14 cellular contexts compared by ENCODE assay signal in the genomic region with DNA sequence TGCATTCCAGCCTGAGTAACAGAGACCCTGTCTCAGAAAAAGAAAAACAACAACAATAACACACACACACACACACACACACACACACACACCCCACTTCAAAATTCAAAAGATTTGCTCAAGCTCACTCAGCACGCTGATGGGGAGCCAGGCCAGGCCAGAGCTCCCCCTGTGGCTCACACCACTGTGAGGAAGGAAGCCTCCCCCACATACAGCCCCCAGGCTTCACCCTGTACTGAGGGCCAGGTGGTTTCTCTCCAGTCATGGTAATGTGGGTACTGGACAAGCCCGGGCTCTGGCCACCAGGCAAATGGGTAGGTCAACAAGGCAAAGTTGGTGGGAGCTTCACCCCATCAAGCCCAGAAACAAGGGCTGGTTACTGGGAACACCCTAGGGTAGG. TPM values are rescaled to one million over a fixed set of nuclear protein-coding genes. Genes with fewer than 3 reads are reported as not detected.
A peak's percentile ranks its signal among the peaks of the same experiment; 100 is the strongest.
DNase-seq lines count a peak whose midpoint lies in the region; ATAC-seq and TF ChIP-seq lines count a peak whose summit lies in the region.
"Had no signal": no experiment of that assay in that cellular context is flagged by ENCODE, and none has a peak within 500 bp of the region (broad histone marks: within the 10 kb centered on the region; RNA-seq: fewer than 3 reads in every experiment).

No MANE protein-coding gene starts in this region.

- H3K79me2 ChIP-seq in ACC112 (ENCODE audit: control insufficient read depth, insufficient read depth, low read length, unreplicated experiment) (peaks cover 3% of the 10 kb centered on the region), osteoblast (ENCODE audit: insufficient read depth, low read length) (no peaks in the 10 kb centered on the region)

- DNase-seq in SJCRH30 (no peak), esophagus squamous epithelium (lab: John Stamatoyannopoulos, UW) (no peak), osteoblast (ENCODE audit: insufficient read length, low spot score, missing footprints) (no peak)
- DNase-seq in activated CD4-positive, alpha-beta memory T cell treated with anti-CD3 and anti-CD28 coated beads for 36 hours = no peak
- DNase-seq in stimulated activated CD4-positive, alpha-beta T cell treated with anti-CD3 and anti-CD28 coated beads, Interleukin-1b, Interleukin-23, amount 100 ng/mL, for 48 hours = no peak
- DNase-seq: DMS79 treated with DMSO at 0.1 percent for 48 hours, NCI-H1092, NCI-H524 treated with DMSO at 0.1 percent for 48 hours, pancreas had no signal

- peaks cover 61% of the 10 kb centered on the region for H3K4me1 ChIP-seq in ACC112 (ENCODE audit: control insufficient read depth, insufficient read depth, low read length, unreplicated experiment)
- H3K4me1 ChIP-seq in SJCRH30 = peaks cover 15% of the 10 kb centered on the region
- peaks cover 9 to 38% (median 20%) of the 10 kb centered on the region in 3 donors for H3K4me1 ChIP-seq in esophagus squamous epithelium
- peaks cover 56% of the 10 kb centered on the region for H3K4me1 ChIP-seq in osteoblast (ENCODE audit: insufficient read depth, low read length)
- H3K4me1 ChIP-seq: pancreas had no signal

- no peaks in the 10 kb centered on the region for H3K9me3 ChIP-seq in SJCRH30 (replicated peaks)
- no peaks in the 10 kb centered on the region for H3K9me3 ChIP-seq in esophagus squamous epithelium
- H3K9me3 ChIP-seq in osteoblast (ENCODE audit: low read depth, low read length) = no peaks in the 10 kb centered on the region
- H3K9me3 ChIP-seq: pancreas had no signal

- no peak overlapping the region for H3K27ac Mint-ChIP-seq in activated CD4-positive, alpha-beta memory T cell treated with anti-CD3 and anti-CD28 coated beads for 36 hours

- no peak for TF ChIP-seq POLR2A in esophagus squamous epithelium (IDR thresholded peaks at IDR 0.05)

- intact Hi-C loops in esophagus squamous epithelium (cut with DNase I) = no loop called here
- intact Hi-C loops in activated CD4-positive, alpha-beta memory T cell treated with anti-CD3 and anti-CD28 coated beads for 36 hours (cut with micrococcal nuclease) = no loop called here

- H4K20me1 ChIP-seq in osteoblast (ENCODE audit: insufficient read depth, low read length) = no peaks in the 10 kb centered on the region

- H3K36me3 Mint-ChIP-seq in activated CD4-positive, alpha-beta memory T cell treated with anti-CD3 and anti-CD28 coated beads for 36 hours = peaks cover 12% of the 10 kb centered on the region

- no peak overlapping the region for H2AFZ ChIP-seq in ACC112 (ENCODE audit: low read length, unreplicated experiment)
- no peak overlapping the region for H2AFZ ChIP-seq in osteoblast (ENCODE audit: low read length)

- H3K4me1 Mint-ChIP-seq in activated CD4-positive, alpha-beta memory T cell treated with anti-CD3 and anti-CD28 coated beads for 36 hours (ENCODE audit: low read depth) = peaks cover 13% of the 10 kb centered on the region

- 80% methylated on average over 1 to 2 of the region's 2 CpGs for WGBS in esophagus squamous epithelium, 2 donors

- H3K27me3 ChIP-seq in ACC112 (ENCODE audit: insufficient read depth, low read length) (no peaks in the 10 kb centered on the region), SJCRH30 (no peaks in the 10 kb centered on the region), esophagus squamous epithelium (no peaks in the 10 kb centered on the region), osteoblast (ENCODE audit: insufficient read depth, low read length) (no peaks in the 10 kb centered on the region)
- H3K27me3 ChIP-seq: pancreas had no signal

- CTCF ChIA-PET in activated CD4-positive, alpha-beta memory T cell treated with anti-CD3 and anti-CD28 coated beads for 36 hours (lab: Charles Lee) = interaction anchor here (0.6 to 10.7 kb wide), 14 partner anchors 8 to 519 kb away, joined by 3 to 156 read pairs (median 4); a partner anchor contains a TSS

- H3K9me3 Mint-ChIP-seq in activated CD4-positive, alpha-beta memory T cell treated with anti-CD3 and anti-CD28 coated beads for 36 hours = no peaks in the 10 kb centered on the region
- H3K9me3 Mint-ChIP-seq: activated T-helper 2 cell treated with anti-CD3 and anti-CD28 coated beads, Interferon-gamma antibody, Interleukin-2, Interleukin-4, amounts not matched to agents 10 μg/mL and 5 μg/mL and 100 μg/mL, durations not matched to agents 14 hours and 24 hours and 36 hours; central memory CD8-positive, alpha-beta T cell had no signal

- H3K27ac ChIP-seq in ACC112 (ENCODE audit: low read depth, low read length) (peak overlapping the region; percentile 91), SJCRH30 (peak overlapping the region; percentile 54), esophagus squamous epithelium (peak overlapping the region; percentile 12 to 80 (median 68)), osteoblast (ENCODE audit: low read depth, low read length) (peak overlapping the region; percentile 98)
- H3K27ac ChIP-seq: pancreas had no signal

- peak overlapping the region; percentile 81 for H3K4me2 ChIP-seq in osteoblast (ENCODE audit: insufficient read depth, low read length)

- POLR2A ChIA-PET in activated CD4-positive, alpha-beta memory T cell treated with anti-CD3 and anti-CD28 coated beads for 36 hours (lab: Charles Lee) = no interaction called here

- H3K27me3 Mint-ChIP-seq in activated CD4-positive, alpha-beta memory T cell treated with anti-CD3 and anti-CD28 coated beads for 36 hours = no peaks in the 10 kb centered on the region
- H3K27me3 Mint-ChIP-seq: central memory CD8-positive, alpha-beta T cell had no signal

- peak overlapping the region; percentile 18; the same call in 1 of the 2 replicates for H3K4me3 ChIP-seq in ACC112 (ENCODE audit: low read depth, low read length)
- no peak overlapping the region for H3K4me3 ChIP-seq in SJCRH30
- no peak overlapping the region for H3K4me3 ChIP-seq in esophagus squamous epithelium
- peak overlapping the region; percentile 23 for H3K4me3 ChIP-seq in osteoblast (ENCODE audit: insufficient read depth, low read length)
- H3K4me3 ChIP-seq: pancreas had no signal

- TF ChIP-seq CTCF in esophagus squamous epithelium (IDR thresholded peaks at IDR 0.05) = no peak
- TF ChIP-seq CTCF in osteoblast (IDR thresholded peaks at IDR 0.05; ENCODE audit: extremely low read depth, low read depth, low read length) = peak; percentile 6

- H3K4me3 Mint-ChIP-seq in activated CD4-positive, alpha-beta memory T cell treated with anti-CD3 and anti-CD28 coated beads for 36 hours = no peak overlapping the region
- H3K4me3 Mint-ChIP-seq: central memory CD8-positive, alpha-beta T cell had no signal

- ATAC-seq in HG03097 (IDR thresholded peaks at IDR 0.05; ENCODE audit: low FRiP score, unreplicated experiment) = no peak
- ATAC-seq in GM19467 (IDR thresholded peaks at IDR 0.05; ENCODE audit: unreplicated experiment) = no peak

- H3K36me3 ChIP-seq in ACC112 (ENCODE audit: insufficient read depth, low read length) = no peaks in the 10 kb centered on the region
- no peaks in the 10 kb centered on the region for H3K36me3 ChIP-seq in SJCRH30
- H3K36me3 ChIP-seq in esophagus squamous epithelium = peaks cover 0 to 26% (median 0%) of the 10 kb centered on the region in 3 donors
- peaks cover 5% of the 10 kb centered on the region for H3K36me3 ChIP-seq in osteoblast (ENCODE audit: insufficient read depth, low read length)

RNA-seq across cellular contexts. Expression of a gene that starts 19.0 kb away (rescaled TPM):
- total RNA-seq in SJCRH30 (2014; rRNA removed; shearing (Covaris generic)) = 65.0 and 68.4 TPM in 2 replicates
- 100 to 1,000 TPM in 1 of 4 donors, 10 to 100 TPM in 3; 56.0 to 109 (median 74.5) TPM for total RNA-seq in esophagus squamous epithelium
- total RNA-seq in osteoblast = 52.8 and 54.2 TPM in 2 replicates
- total RNA-seq in activated CD4-positive, alpha-beta memory T cell treated with anti-CD3 and anti-CD28 coated beads for 36 hours = 10 to 100 TPM; 83.1 to 89.9 TPM

RNA-seq across cellular contexts. Expression of a gene that starts 32.4 kb away (rescaled TPM):
- total RNA-seq in SJCRH30 (2014; rRNA removed; shearing (Covaris generic)) = 265 and 269 TPM in 2 replicates
- 100 to 1,000 TPM in 3 of 4 donors, 10 to 100 TPM in 1; 99.8 to 119 (median 109) TPM for total RNA-seq in esophagus squamous epithelium
- 121 and 145 TPM in 2 replicates for total RNA-seq in osteoblast
- total RNA-seq in activated CD4-positive, alpha-beta memory T cell treated with anti-CD3 and anti-CD28 coated beads for 36 hours = 100 to 1,000 TPM; 237 TPM

RNA-seq across cellular contexts. Expression of a gene that starts 52.7 kb away (rescaled TPM):
- total RNA-seq in SJCRH30 (2014; rRNA removed; shearing (Covaris generic)) = 1,211 and 1,265 TPM in 2 replicates
- 100 to 1,000 TPM in 1 of 4 donors, 10 to 100 TPM in 3; 14.9 to 164 (median 61.9) TPM for total RNA-seq in esophagus squamous epithelium
- 4,046 and 4,600 TPM in 2 replicates for total RNA-seq in osteoblast
- total RNA-seq in activated CD4-positive, alpha-beta memory T cell treated with anti-CD3 and anti-CD28 coated beads for 36 hours = not detected

Comparison
In these comparisons a context has a peak if more than half of its experiments do, and no peak if none do; other contexts are left out.
1. H3K4me3 ChIP-seq: peak in ACC112 (single experiment) and osteoblast (single experiment); none in SJCRH30 (single experiment) and esophagus squamous epithelium (0 of 4).
2. RNA of a gene that starts 52.7 kb away (total RNA-seq): 4,046 to 4,600 TPM in osteoblast, 1,211 to 1,265 TPM in SJCRH30 and 14.9 to 164 TPM in esophagus squamous epithelium; not detected in activated CD4-positive, alpha-beta memory T cell treated with anti-CD3 and anti-CD28 coated beads for 36 hours; every median in the first group is over 10 times any median in the second.
3. Peak in every context shown above with its lines, with median percentiles within 50 percentile points of each other: H3K27ac ChIP-seq.